Comparison of ENCODE assay signal across 21 cellular contexts in genomic region chr13:79530270-79530669, GRCh38. TPM values are rescaled to one million over a fixed set of nuclear protein-coding genes. Genes with fewer than 3 reads are reported as not detected.
DNase-seq lines count a peak whose midpoint lies in the region; ATAC-seq, FAIRE-seq and TF ChIP-seq lines count a peak whose summit lies in the region.
"Had no signal": no experiment of that assay in that cellular context is flagged by ENCODE, and none has a peak within 500 bp of the region (broad histone marks: within the 10 kb centered on the region; RNA-seq: fewer than 3 reads in every experiment).

No MANE protein-coding gene starts in this region.

- no peak overlapping the region for H3K4ac ChIP-seq in IMR-90 (ENCODE audit: low read depth, low read length)

- TF ChIP-seq RAD21 in IMR-90 (IDR thresholded peaks at IDR 0.05; ENCODE audit: low read length), result no peak

- in situ Hi-C loops in IMR-90 (cut with MboI; ENCODE audit: low sequenced_read_pairs) (no loop called here), G401 (cut with HindIII; ENCODE audit: low sequenced_read_pairs) (no loop called here)

- H2BK20ac ChIP-seq in IMR-90 (ENCODE audit: low read depth, low read length), result no peak overlapping the region

- no peak overlapping the region for H3K27ac ChIP-seq in IMR-90 (ENCODE audit: insufficient read depth, low read length)
- H3K27ac ChIP-seq in dorsolateral prefrontal cortex, result peak overlapping the region; percentile 3 to 91 (median 79)
- no peak overlapping the region for H3K27ac ChIP-seq in pancreas

- peak; percentile 59 for DNase-seq in Ammon's horn (ENCODE audit: low spot score)
- no peak for DNase-seq in IMR-90
- DNase-seq in dorsolateral prefrontal cortex, result peak in 4 of 10 donors; percentile 32 to 65 (median 37)
- peak; percentile 16 for DNase-seq in middle frontal gyrus (ENCODE audit: extremely low spot score, low spot score)
- DNase-seq in G401 (ENCODE audit: low spot score), result no peak
- no peak for DNase-seq in pancreas
- no peak for DNase-seq in GM10248 (ENCODE audit: extremely low spot score)
- no peak for DNase-seq in cardiac septum (ENCODE audit: low spot score)
- DNase-seq: ACHN; Calu3; CD4-positive, alpha-beta T cell; KBM-7; NCI-H2029; NCI-H2171 treated with DMSO at 0.1 percent for 48 hours; NCI-H510A; NCI-H82 had no signal

- intact Hi-C loops in IMR-90 (cut with micrococcal nuclease), result loop anchor here (5.0 kb wide), 1 partner anchor 48 kb away; the partner anchor contains the start of gene NDFIP2
- intact Hi-C loops in dorsolateral prefrontal cortex (cut with DNase I), result loop anchor here in 1 of 2 donors (5.0 kb wide), 1 partner anchor 48 kb away; the partner anchor contains the start of gene NDFIP2
- intact Hi-C loops in pancreas (cut with DNase I), result loop anchor here in 1 of 3 donors (10.0 kb wide), 1 partner anchor 115 kb away; no protein-coding TSS in a partner anchor
- intact Hi-C loops in cardiac septum (cut with DNase I), result no loop called here

- H3K4me1 ChIP-seq in IMR-90 (ENCODE audit: control insufficient read depth, insufficient read depth, low read length) (peaks cover 6% of the 10 kb centered on the region; the same call in 1 of the 2 replicates), pancreas (no peaks in the 10 kb centered on the region)

- H2BK5ac ChIP-seq in IMR-90 (ENCODE audit: low read depth, low read length, poor library complexity, severe bottlenecking), result no peak overlapping the region

- H3K4me3 ChIP-seq in IMR-90 (ENCODE audit: insufficient read depth, low read depth, low read length), result no peak overlapping the region
- H3K4me3 ChIP-seq in dorsolateral prefrontal cortex, result peak overlapping the region in 1 of 59 donors; percentile 8
- H3K4me3 ChIP-seq in pancreas, result no peak overlapping the region

- no peak for TF ChIP-seq POLR2A in IMR-90 (IDR thresholded peaks at IDR 0.05; ENCODE audit: low read depth, low read length)

- H2AFZ ChIP-seq in IMR-90 (replicated peaks; ENCODE audit: low read length, poor library complexity), result no peak overlapping the region

- H3K36me3 ChIP-seq in IMR-90 (ENCODE audit: control insufficient read depth, insufficient read depth, low read length), result no peaks in the 10 kb centered on the region; the same call in 1 of the 2 replicates
- H3K36me3 ChIP-seq in pancreas, result no peaks in the 10 kb centered on the region

- no peak overlapping the region for H3K9ac ChIP-seq in IMR-90 (ENCODE audit: low read depth, low read length)

- no TSS peak for BruUV-seq in IMR-90 (replicated peaks; lab: Mats Ljungman, UMichigan)

- no peaks in the 10 kb centered on the region for H3K9me3 ChIP-seq in IMR-90 (ENCODE audit: control insufficient read depth, insufficient read depth, low read length)
- no peaks in the 10 kb centered on the region for H3K9me3 ChIP-seq in pancreas

- H3K18ac ChIP-seq in IMR-90 (ENCODE audit: low read depth, low read length), result no peak overlapping the region

- no peak overlapping the region for H3K14ac ChIP-seq in IMR-90 (replicated peaks; ENCODE audit: low read depth, low read length)

- no peaks in the 10 kb centered on the region for H3K27me3 ChIP-seq in IMR-90 (ENCODE audit: control insufficient read depth, insufficient read depth, low read length)
- no peaks in the 10 kb centered on the region for H3K27me3 ChIP-seq in dorsolateral prefrontal cortex
- no peaks in the 10 kb centered on the region for H3K27me3 ChIP-seq in pancreas

- no peak overlapping the region for H2AK9ac ChIP-seq in IMR-90 (replicated peaks; ENCODE audit: low read depth, low read length, poor library complexity)

- H4K5ac ChIP-seq in IMR-90 (ENCODE audit: low read depth, low read length), result no peak overlapping the region

- 0 out of 2 replicates have a peak overlapping the region, but pooled peaks have one; percentile 15 for H3K23ac ChIP-seq in IMR-90 (ENCODE audit: low read depth, low read length)

- CTCF ChIA-PET in IMR-90 (lab: Yijun Ruan, JAX), result no interaction called here
- CTCF ChIA-PET in GM10248 (lab: Yijun Ruan, JAX), result interaction anchor here (0.9 to 6.1 kb wide), 6 partner anchors 10 to 110 kb away, joined by 3 to 52 read pairs (median 6); no protein-coding TSS in a partner anchor

- dilution Hi-C loops in IMR-90 (cut with HindIII; ENCODE audit: low sequenced_read_pairs, unreplicated experiment), result loop anchor here (25.0 kb wide), 1 partner anchor 93 kb away; no protein-coding TSS in a partner anchor

- no peak for FAIRE-seq in pancreas (lab: Jason Lieb, UNC)
- FAIRE-seq: G401.6, GM19239 had no signal

- no peak overlapping the region for H4K91ac ChIP-seq in IMR-90 (ENCODE audit: insufficient read depth, low read depth, low read length)

- no peak overlapping the region for H2AK5ac ChIP-seq in IMR-90 (ENCODE audit: low read depth, low read length)

- peaks cover 13 to 19% of the 10 kb centered on the region in 2 experiments; a peak in 3 of 4 replicates for H3K79me1 ChIP-seq in IMR-90 (ENCODE audit: low read depth in 1 of 2, low read length in 2 of 2)

- no peak overlapping the region for H2BK120ac ChIP-seq in IMR-90 (ENCODE audit: low read depth, low read length)

- TF ChIP-seq CTCF in IMR-90 (conservative IDR thresholded peaks at IDR 0.05; ENCODE audit: low read depth, low read length) (no peak), dorsolateral prefrontal cortex (IDR thresholded peaks at IDR 0.05 in 54 of 56, conservative IDR thresholded peaks at IDR 0.05 in 2 of 56; ENCODE audit: low read depth in 1 of 56, partially characterized antibody in 56 of 56) (peak in 1 of 56 donors; percentile 7), pancreas (IDR thresholded peaks at IDR 0.05) (no peak), GM10248 (IDR thresholded peaks at IDR 0.05; ENCODE audit: control extremely low read depth, extremely low read depth, low read depth, missing control alignments) (no peak)

- H4K20me1 ChIP-seq in IMR-90 (ENCODE audit: insufficient read depth, low read length), result no peaks in the 10 kb centered on the region

- H3K9me1 ChIP-seq in IMR-90 (ENCODE audit: insufficient read depth, low read length), result 0 out of 2 replicates have a peak, but pooled peaks cover 9% of the 10 kb centered on the region

- ATAC-seq in IMR-90 (ENCODE audit: low read depth) (no peak), pancreas (no peak)
- ATAC-seq: HCT116, Panc1, Right ventricle myocardium inferior had no signal

- H4K8ac ChIP-seq in IMR-90 (ENCODE audit: low read depth in 2 of 2, low read length in 2 of 2), result no peak overlapping the region

- POLR2A ChIA-PET in IMR-90 (lab: Charles Lee; ENCODE audit: unreplicated experiment), result interaction anchor here (0.7 kb wide), 1 partner anchor 71 kb away, joined by 5 read pairs; no protein-coding TSS in a partner anchor
- POLR2A ChIA-PET in GM10248 (lab: Yijun Ruan, JAX), result no interaction called here

- no peak overlapping the region for H3K56ac ChIP-seq in IMR-90 (ENCODE audit: extremely low read depth, insufficient read depth, low read length)

- WGBS in IMR-90 (ENCODE audit: extremely low coverage in 2 of 2, insufficient read length in 1 of 2), 2 experiments, result 100% methylated on average over 1 of the region's 2 CpGs; no CpG with 5 or more reads in 1 of the 2 experiments
- WGBS in pancreas, 2 donors, result 65 to 66% methylated on average over 2 of the region's 2 CpGs

- H2BK15ac ChIP-seq in IMR-90 (ENCODE audit: low read depth, low read length), result no peak overlapping the region

- no peak overlapping the region for H3K4me2 ChIP-seq in IMR-90 (ENCODE audit: low read depth, low read length)

TF ChIP-seq in IMR-90, 13 proteins besides CTCF, POLR2A, EP300 and RAD21:
- no peak for TF ChIP-seq MXI1 (IDR thresholded peaks at IDR 0.05; ENCODE audit: borderline replicate concordance, low read depth, low read length)
- TF ChIP-seq CHD1 (IDR thresholded peaks at IDR 0.05; ENCODE audit: low read depth, low read length), result no peak
- no peak for TF ChIP-seq MAFK (IDR thresholded peaks at IDR 0.05; ENCODE audit: low read depth, low read length)
- TF ChIP-seq MAZ (IDR thresholded peaks at IDR 0.05; ENCODE audit: borderline replicate concordance, low read depth, low read length), result no peak
- no peak for TF ChIP-seq FOS (IDR thresholded peaks at IDR 0.05; ENCODE audit: low read depth, low read length)
- TF ChIP-seq NFE2L2 (IDR thresholded peaks at IDR 0.05; ENCODE audit: low read depth, low read length), result no peak
- no peak for TF ChIP-seq RFX5 (IDR thresholded peaks at IDR 0.05; ENCODE audit: low read depth, low read length)
- TF ChIP-seq CEBPB (IDR thresholded peaks at IDR 0.05; ENCODE audit: low read depth, low read length), result no peak
- no peak for TF ChIP-seq RCOR1 (IDR thresholded peaks at IDR 0.05; ENCODE audit: insufficient replicate concordance, low read length)
- TF ChIP-seq SMC3 (IDR thresholded peaks at IDR 0.05; ENCODE audit: low read depth, low read length), result no peak
- no peak for TF ChIP-seq BHLHE40 (IDR thresholded peaks at IDR 0.05; ENCODE audit: low read depth, low read length)

RNA-seq across cellular contexts. Expression of gene NDFIP2, which starts 49.3 kb away (rescaled TPM):
- total RNA-seq in IMR-90 (2012; rRNA removed), result 25.8 and 48.9 TPM in 2 replicates
- 23.1 and 23.8 TPM in 2 replicates for polyA plus RNA-seq in IMR-90 (2012; rRNA removed)
- polyA plus RNA-seq in IMR-90 (2012; cell fraction: cytosol; rRNA removed), result 8.0 and 9.4 TPM in 2 replicates
- polyA plus RNA-seq in IMR-90 (2012; cell fraction: nucleus; rRNA removed; ENCODE audit: low replicate concordance), result 3.8 and 9.2 TPM in 2 replicates
- 100 to 1,000 TPM in 93 of 120 experiments, 10 to 100 TPM in 27; 61.3 to 160 (median 114) TPM for total RNA-seq in dorsolateral prefrontal cortex
- total RNA-seq in G401 (2014; rRNA removed; shearing (Covaris generic)), result 15.4 and 17.5 TPM in 2 replicates
- total RNA-seq in pancreas, result 10 to 100 TPM; 19.5 to 35.0 (median 24.4) TPM
- 10 to 100 TPM in 1 of 2 donors, 1 to 10 TPM in 1; 6.3 to 15.0 TPM for polyA plus RNA-seq in pancreas
- total RNA-seq in cardiac septum, result 26.9 TPM

Comparison
In these comparisons a context has a peak if more than half of its experiments do, and no peak if none do; other contexts are left out.
1. DNase-seq: peak in Ammon's horn (single experiment) and middle frontal gyrus (single experiment); none in IMR-90 (single experiment), G401 (single experiment), pancreas (0 of 6), GM10248 (single experiment) and cardiac septum (single experiment).
2. H3K27ac ChIP-seq: peak in dorsolateral prefrontal cortex (59 of 59); none in IMR-90 (single experiment) and pancreas (0 of 4).